8 cellular contexts compared by ENCODE assay signal in genomic region chr9:134163374-134164196, GRCh38. TPM values are rescaled to one million over a fixed set of nuclear protein-coding genes. Genes with fewer than 3 reads are reported as not detected.
DNase-seq lines count a peak whose midpoint lies in the region; ATAC-seq and TF ChIP-seq lines count a peak whose summit lies in the region.

No MANE protein-coding gene starts in this region.

- H4K20me1 ChIP-seq in PC-3 (ENCODE audit: low read length) = no peaks in the 10 kb centered on the region

- DNase-seq in GM10248 (ENCODE audit: extremely low spot score) (peak; percentile 52), PC-3 (peak; percentile 50), head of caudate nucleus (peak; percentile 35 to 85 (median 66)), prostate gland (ENCODE audit: low spot score) (peak; percentile 31), type B pancreatic cell (ENCODE audit: extremely low spot score, unreplicated experiment) (no peak), HPDE6-E6E7 (ENCODE audit: extremely low spot score) (no peak)
- peak; percentile 74 for DNase-seq in activated naive CD4-positive, alpha-beta T cell treated with Interleukin-2 at 50 U/mL for 16 hours

- no peak overlapping the region for H3K4me3 Mint-ChIP-seq in type B pancreatic cell

- intact Hi-C loops in PC-3 (cut with micrococcal nuclease) = no loop called here
- intact Hi-C loops in head of caudate nucleus (cut with DNase I) = loop anchor here (2.0 kb wide), 1 partner anchor 27 kb away; the partner anchor contains the start of gene WDR5
- intact Hi-C loops in prostate gland (cut with DNase I) = no loop called here

- H3K27ac ChIP-seq in PC-3 (ENCODE audit: low read length) = peak overlapping the region; percentile 11; the same call in 1 of the 2 replicates
- no peak overlapping the region for H3K27ac ChIP-seq in prostate gland

- H3K36me3 ChIP-seq in PC-3 (ENCODE audit: low read depth, low read length) (no peaks in the 10 kb centered on the region), prostate gland (peaks cover 0 to 4% of the 10 kb centered on the region in 2 donors)

- no peak overlapping the region for H3K27ac Mint-ChIP-seq in type B pancreatic cell

- CTCF ChIA-PET in GM10248 (lab: Yijun Ruan, JAX) (interaction anchor here (0.9 to 2.6 kb wide), 8 partner anchors 11 to 292 kb away, joined by 3 to 7 read pairs (median 4); no protein-coding TSS in a partner anchor), PC-3 (lab: Charles Lee) (interaction anchor here (0.5 to 0.6 kb wide), 2 partner anchors 164 to 1299 kb away, joined by 3 read pairs; no protein-coding TSS in a partner anchor)

- TF ChIP-seq CTCF in GM10248 (IDR thresholded peaks at IDR 0.05; ENCODE audit: control extremely low read depth, extremely low read depth, low read depth, missing control alignments) = peak; percentile 3
- TF ChIP-seq CTCF in PC-3 (conservative IDR thresholded peaks at IDR 0.05; ENCODE audit: low read depth, low read length) = no peak
- peak in 2 of 4 experiments; percentile 38 to 40 for TF ChIP-seq CTCF in prostate gland (IDR thresholded peaks at IDR 0.05)
- peak; percentile 62 for TF ChIP-seq CTCF in type B pancreatic cell (conservative IDR thresholded peaks at IDR 0.05)

- H3K4me2 ChIP-seq in PC-3 (ENCODE audit: low read length) = peak overlapping the region; percentile 82

- POLR2A ChIA-PET in GM10248 (lab: Yijun Ruan, JAX) (interaction anchor here (1.2 kb wide), 1 partner anchor 228 kb away, joined by 4 read pairs; no protein-coding TSS in a partner anchor), PC-3 (lab: Charles Lee; ENCODE audit: unreplicated experiment) (no interaction called here)

- peak overlapping the region; percentile 93 for H2AFZ ChIP-seq in PC-3 (ENCODE audit: low read length)

- ATAC-seq in PC-3 = no peak; the same call in none of the 2 replicates
- ATAC-seq in HG02870 (IDR thresholded peaks at IDR 0.05; ENCODE audit: unreplicated experiment) = no peak

- 4% methylated on average over 79 of the region's 79 CpGs for WGBS in prostate gland

- H3K4me1 ChIP-seq in PC-3 (ENCODE audit: insufficient read depth, low read length) (no peaks in the 10 kb centered on the region; the same call in 1 of the 2 replicates), prostate gland (replicated peaks) (no peaks in the 10 kb centered on the region)

- H3K9me3 ChIP-seq in PC-3 (ENCODE audit: low read length) (no peaks in the 10 kb centered on the region), prostate gland (no peaks in the 10 kb centered on the region)

- no peaks in the 10 kb centered on the region for H3K79me2 ChIP-seq in PC-3 (ENCODE audit: low read length)

- no peak for TF ChIP-seq POLR2A in prostate gland (IDR thresholded peaks at IDR 0.05)

- H3K4me3 ChIP-seq in PC-3 (ENCODE audit: low read length) = no peak overlapping the region
- H3K4me3 ChIP-seq in prostate gland = no peak overlapping the region

- H3K4me1 Mint-ChIP-seq in type B pancreatic cell (ENCODE audit: unreplicated experiment) = no peaks in the 10 kb centered on the region

- H3K27me3 Mint-ChIP-seq in type B pancreatic cell = no peaks in the 10 kb centered on the region

- H3F3A ChIP-seq in PC-3 (ENCODE audit: low read length, unreplicated experiment) = no peaks in the 10 kb centered on the region

- H3K9me2 ChIP-seq in PC-3 (replicated peaks; ENCODE audit: low read length) = no peaks in the 10 kb centered on the region

- H3K36me3 Mint-ChIP-seq in type B pancreatic cell = peaks cover 17% of the 10 kb centered on the region

- no peaks in the 10 kb centered on the region for H3K9me3 Mint-ChIP-seq in type B pancreatic cell

- BruUV-seq in PC-3 (replicated peaks; lab: Mats Ljungman, UMichigan) = no TSS peak

- peak overlapping the region; percentile 37 for H3K9ac ChIP-seq in PC-3 (ENCODE audit: low read length)

- H3K27me3 ChIP-seq in PC-3 (ENCODE audit: low read length) (no peaks in the 10 kb centered on the region), prostate gland (replicated peaks; ENCODE audit: insufficient read depth) (no peaks in the 10 kb centered on the region)

RNA-seq across cellular contexts. Expression of gene RNU6ATAC, which starts 0.8 kb away (rescaled TPM):
- total RNA-seq in PC-3 (2014; rRNA removed) (not detected in 2 replicates), prostate gland (not detected), type B pancreatic cell (ENCODE audit: low replicate concordance) (66.2 and 78.6 TPM in 2 replicates)

RNA-seq across cellular contexts. Expression of gene WDR5, which starts 27.7 kb away (rescaled TPM):
- total RNA-seq in PC-3 (2014; rRNA removed) (29.1 and 35.7 TPM in 2 replicates), prostate gland (10 to 100 TPM; 28.6 to 67.9 TPM), type B pancreatic cell (ENCODE audit: low replicate concordance) (42.1 and 45.7 TPM in 2 replicates)

Comparison
In these comparisons a context has a peak if more than half of its experiments do, and no peak if none do; other contexts are left out.
1. DNase-seq: peak in GM10248 (single experiment), PC-3 (single experiment), activated naive CD4-positive, alpha-beta T cell treated with Interleukin-2 at 50 U/mL for 16 hours (single experiment), head of caudate nucleus (42 of 42) and prostate gland (single experiment); none in type B pancreatic cell (single experiment) and HPDE6-E6E7 (single experiment).
2. RNA of gene RNU6ATAC, which starts 0.8 kb away (total RNA-seq): 66.2 to 78.6 TPM in type B pancreatic cell; not detected in PC-3 and not detected in prostate gland; every median in the first group is over 10 times any median in the second.